ENCODE assay signal across 12 cellular contexts in genomic region chr15:31811641-31812040, GRCh38.
"Had no signal": no experiment of that assay in that cellular context is flagged by ENCODE, and none has a peak within 500 bp of the region (broad histone marks: within the 10 kb centered on the region; RNA-seq: fewer than 3 reads in every experiment).

No MANE protein-coding gene starts in this region.

- DNase-seq: brain microvascular endothelial cell; effector CD4-positive, alpha-beta T cell; foreskin melanocyte; mucosa of descending colon; naive thymus-derived CD8-positive, alpha-beta T cell; psoas muscle; stimulated activated CD4-positive, alpha-beta T cell treated with anti-CD3 and anti-CD28 coated beads, Interleukin-12 subunit alpha, Interleukin-12 subunit beta, amount 100 ng/mL, for 4 hours; stimulated activated naive CD4-positive, alpha-beta T cell treated with Interleukin-2 at 50 U/mL for 16 hours; T-helper 17 cell had no signal

- ATAC-seq: activated CD4-positive, CD25-positive, alpha-beta regulatory T cell treated with anti-CD3 and anti-CD28 coated beads, Interleukin-2, amount 50 U/mL, for 24 hours; mucosa of descending colon; naive thymus-derived CD8-positive, alpha-beta T cell; psoas muscle; T-helper 17 cell had no signal

- H3K27ac ChIP-seq: brain microvascular endothelial cell, hepatocyte, psoas muscle, thoracic aorta had no signal
